ENCODE assay signal across 1 cellular context in the genomic region with DNA sequence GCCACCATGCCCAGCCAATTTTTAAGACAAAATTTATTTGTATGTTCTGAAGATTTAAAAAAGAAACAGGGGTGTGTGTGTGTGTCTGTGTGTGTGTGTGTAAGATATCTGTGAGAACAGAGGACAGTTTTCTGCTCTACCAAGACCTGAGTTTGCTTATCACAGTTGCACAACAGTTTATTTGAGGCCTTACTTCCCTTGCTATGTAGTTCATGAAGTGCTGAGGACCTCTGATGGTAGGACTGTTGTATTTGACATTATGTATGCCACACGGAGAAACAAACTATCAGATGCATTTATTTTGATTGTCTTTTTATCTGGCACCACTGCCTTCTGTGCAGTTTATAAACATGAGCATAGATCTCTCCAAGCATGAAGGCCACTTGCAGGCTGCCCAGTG.
TF ChIP-seq lines count a peak whose summit lies in the region.

No MANE protein-coding gene starts in this region.

TF ChIP-seq in GM23338, 12 proteins besides CTCF, POLR2A, EP300 and RAD21 (continued from another document):
- TF ChIP-seq REST (IDR thresholded peaks at IDR 0.05; ENCODE audit: unreplicated experiment) = no peak
- TF ChIP-seq EZH2phosphoT487 (IDR thresholded peaks at IDR 0.05; ENCODE audit: unreplicated experiment) = no peak
- TF ChIP-seq ZNF331 (CRISPR knock-in tag; IDR thresholded peaks at IDR 0.05; ENCODE audit: low read depth) = no peak
- no peak for TF ChIP-seq ZNF114 (CRISPR knock-in tag; IDR thresholded peaks at IDR 0.05)
- no peak for TF ChIP-seq CREB1 (CRISPR knock-in tag; IDR thresholded peaks at IDR 0.05; ENCODE audit: low read depth)
- no peak for TF ChIP-seq NANOG (IDR thresholded peaks at IDR 0.05; ENCODE audit: borderline replicate concordance)
- no peak for TF ChIP-seq ETS1 (IDR thresholded peaks at IDR 0.05)
- TF ChIP-seq JUNB (IDR thresholded peaks at IDR 0.05; ENCODE audit: unreplicated experiment) = no peak
- TF ChIP-seq POLR2AphosphoS5 (IDR thresholded peaks at IDR 0.05; ENCODE audit: low read depth) = no peak
